8 cellular contexts compared by ENCODE assay signal in genomic region chr6:30060634-30060981, GRCh38. TPM values are rescaled to one million over a fixed set of nuclear protein-coding genes. Genes with fewer than 3 reads are reported as not detected.
DNase-seq lines count a peak whose midpoint lies in the region; ATAC-seq and TF ChIP-seq lines count a peak whose summit lies in the region.

No MANE protein-coding gene starts in this region.

- TF ChIP-seq EP300 in gastroesophageal sphincter (IDR thresholded peaks at IDR 0.05), result no peak

- H3K27ac ChIP-seq in gastroesophageal sphincter, result peak overlapping the region; percentile 79 to 94 (median 88)

- CTCF ChIA-PET in activated CD4-positive, alpha-beta memory T cell treated with anti-CD3 and anti-CD28 coated beads, Interleukin-2, amount 10 ng/mL, durations not matched to agents 7 days and 5 days (lab: Charles Lee), result interaction anchor here (0.7 to 2.2 kb wide), 5 partner anchors 16 to 411 kb away, joined by 3 to 18 read pairs (median 6); no protein-coding TSS in a partner anchor

- H3K36me3 Mint-ChIP-seq in activated CD4-positive, alpha-beta memory T cell treated with anti-CD3 and anti-CD28 coated beads, Interleukin-2, amount 10 ng/mL, durations not matched to agents 7 days and 5 days (ENCODE audit: low read depth), result peaks cover 40% of the 10 kb centered on the region

- WGBS in gastroesophageal sphincter (ENCODE audit: low coverage in 1 of 2), 2 donors, result 0% methylated on average over 10 to 14 of the region's 20 CpGs

- H3K4me3 ChIP-seq in gastroesophageal sphincter, result peak overlapping the region; percentile 72 to 76

- peaks cover 0 to 40% of the 10 kb centered on the region in 2 donors for H3K36me3 ChIP-seq in gastroesophageal sphincter

- peak overlapping the region; percentile 98 for H3K4me3 Mint-ChIP-seq in activated CD4-positive, alpha-beta memory T cell treated with anti-CD3 and anti-CD28 coated beads, Interleukin-2, amount 10 ng/mL, durations not matched to agents 7 days and 5 days

- no peaks in the 10 kb centered on the region for H3K27me3 ChIP-seq in gastroesophageal sphincter

- no peaks in the 10 kb centered on the region for H3K9me3 Mint-ChIP-seq in activated CD4-positive, alpha-beta memory T cell treated with anti-CD3 and anti-CD28 coated beads, Interleukin-2, amount 10 ng/mL, durations not matched to agents 7 days and 5 days

- DNase-seq in stimulated activated CD4-positive, alpha-beta T cell treated with anti-CD3 and anti-CD28 coated beads, Interleukin-2, amount 100 ng/mL, for 24 hours, result peak; percentile 43 to 50
- DNase-seq in stimulated activated CD4-positive, alpha-beta T cell treated with anti-CD3 and anti-CD28 coated beads, Interleukin-1b, Interleukin-23, amount 100 ng/mL, for 48 hours, result no peak
- DNase-seq in activated CD4-positive, alpha-beta memory T cell treated with anti-CD3 and anti-CD28 coated beads, Interleukin-2, amount 10 ng/mL, durations not matched to agents 7 days and 5 days, result no peak
- DNase-seq in occipital lobe (lab: John Stamatoyannopoulos, UW) (peak; percentile 53), mesenteric fat pad (ENCODE audit: low spot score) (no peak)

- TF ChIP-seq POLR2A in gastroesophageal sphincter (IDR thresholded peaks at IDR 0.05), result no peak

- ATAC-seq in HG03439 (IDR thresholded peaks at IDR 0.05; ENCODE audit: unreplicated experiment), result peak; percentile 18
- peak; percentile 6 for ATAC-seq in gastroesophageal sphincter
- no peak for ATAC-seq in GM18870 (IDR thresholded peaks at IDR 0.05; ENCODE audit: unreplicated experiment)

- POLR2A ChIA-PET in activated CD4-positive, alpha-beta memory T cell treated with anti-CD3 and anti-CD28 coated beads, Interleukin-2, amount 10 ng/mL, durations not matched to agents 7 days and 5 days (lab: Charles Lee), result interaction anchor here (0.8 to 3.8 kb wide), 19 partner anchors 8 to 411 kb away, joined by 3 to 28 read pairs (median 6); partner anchors contain the start of genes HLA-A, TRIM26 and TRIM39

- H3K4me1 Mint-ChIP-seq in activated CD4-positive, alpha-beta memory T cell treated with anti-CD3 and anti-CD28 coated beads, Interleukin-2, amount 10 ng/mL, durations not matched to agents 7 days and 5 days, result peaks cover 47% of the 10 kb centered on the region

- no peak for TF ChIP-seq CTCF in gastroesophageal sphincter (IDR thresholded peaks at IDR 0.05)

- no peaks in the 10 kb centered on the region for H3K27me3 Mint-ChIP-seq in activated CD4-positive, alpha-beta memory T cell treated with anti-CD3 and anti-CD28 coated beads, Interleukin-2, amount 10 ng/mL, durations not matched to agents 7 days and 5 days

- H3K4me1 ChIP-seq in gastroesophageal sphincter, result peaks cover 4 to 38% (median 13%) of the 10 kb centered on the region in 3 donors

- no peaks in the 10 kb centered on the region for H3K9me3 ChIP-seq in gastroesophageal sphincter

- peak overlapping the region; percentile 97 for H3K27ac Mint-ChIP-seq in activated CD4-positive, alpha-beta memory T cell treated with anti-CD3 and anti-CD28 coated beads, Interleukin-2, amount 10 ng/mL, durations not matched to agents 7 days and 5 days

RNA-seq across cellular contexts. Expression of gene POLR1H, which starts 0.5 kb away (rescaled TPM):
- 10 to 100 TPM; 75.5 to 77.8 TPM for total RNA-seq in activated CD4-positive, alpha-beta memory T cell treated with anti-CD3 and anti-CD28 coated beads, Interleukin-2, amount 10 ng/mL, durations not matched to agents 7 days and 5 days
- 10 to 100 TPM; 11.6 to 28.8 (median 20.0) TPM for total RNA-seq in gastroesophageal sphincter
- 13.9 TPM for total RNA-seq in occipital lobe
- total RNA-seq in mesenteric fat pad, result 21.1 TPM

RNA-seq across cellular contexts. Expression of gene PPP1R11, which starts 6.4 kb away (rescaled TPM):
- 10 to 100 TPM; 62.5 to 62.6 TPM for total RNA-seq in activated CD4-positive, alpha-beta memory T cell treated with anti-CD3 and anti-CD28 coated beads, Interleukin-2, amount 10 ng/mL, durations not matched to agents 7 days and 5 days
- total RNA-seq in gastroesophageal sphincter, result 10 to 100 TPM; 49.4 to 63.1 (median 57.5) TPM
- total RNA-seq in occipital lobe, result 15.8 TPM
- 41.1 TPM for total RNA-seq in mesenteric fat pad

RNA-seq across cellular contexts. Expression of gene RNF39, which starts 15.0 kb away (rescaled TPM):
- total RNA-seq in activated CD4-positive, alpha-beta memory T cell treated with anti-CD3 and anti-CD28 coated beads, Interleukin-2, amount 10 ng/mL, durations not matched to agents 7 days and 5 days, result not detected
- total RNA-seq in gastroesophageal sphincter (under 1 TPM in 1 of 4 donors, not detected in 3; 0.49 TPM), occipital lobe (not detected), mesenteric fat pad (not detected)

RNA-seq across cellular contexts. Expression of gene TRIM31, which starts 52.3 kb away (rescaled TPM):
- not detected for total RNA-seq in activated CD4-positive, alpha-beta memory T cell treated with anti-CD3 and anti-CD28 coated beads, Interleukin-2, amount 10 ng/mL, durations not matched to agents 7 days and 5 days
- not detected for total RNA-seq in gastroesophageal sphincter
- total RNA-seq in occipital lobe, result not detected
- total RNA-seq in mesenteric fat pad, result not detected

Comparison
In these comparisons a context has a peak if more than half of its experiments do, and no peak if none do; other contexts are left out.
1. DNase-seq: peak in stimulated activated CD4-positive, alpha-beta T cell treated with anti-CD3 and anti-CD28 coated beads, Interleukin-2, amount 100 ng/mL, for 24 hours (2 of 2) and occipital lobe (single experiment); none in stimulated activated CD4-positive, alpha-beta T cell treated with anti-CD3 and anti-CD28 coated beads, Interleukin-1b, Interleukin-23, amount 100 ng/mL, for 48 hours (single experiment), activated CD4-positive, alpha-beta memory T cell treated with anti-CD3 and anti-CD28 coated beads, Interleukin-2, amount 10 ng/mL, durations not matched to agents 7 days and 5 days (single experiment) and mesenteric fat pad (single experiment).